Comparison of ENCODE assay signal across 10 cellular contexts in genomic region chr13:108609353-108609752, GRCh38. TPM values are rescaled to one million over a fixed set of nuclear protein-coding genes. Genes with fewer than 3 reads are reported as not detected.
DNase-seq lines count a peak whose midpoint lies in the region; ATAC-seq and TF ChIP-seq lines count a peak whose summit lies in the region.
"Had no signal": no experiment of that assay in that cellular context is flagged by ENCODE, and none has a peak within 500 bp of the region (broad histone marks: within the 10 kb centered on the region; RNA-seq: fewer than 3 reads in every experiment).

No MANE protein-coding gene starts in this region.

- H3K79me2 ChIP-seq in DND-41 (ENCODE audit: insufficient read depth, low read length), result no peaks in the 10 kb centered on the region

- TF ChIP-seq EP300 in Ishikawa (IDR thresholded peaks at IDR 0.05; ENCODE audit: borderline replicate concordance), result no peak

- H3K4me1 ChIP-seq in DND-41 (ENCODE audit: insufficient read depth, low read length) (no peaks in the 10 kb centered on the region), liver (ENCODE audit: control insufficient read depth in 4 of 4, insufficient read depth in 4 of 4, low read length in 3 of 4) (no peaks in the 10 kb centered on the region), colonic mucosa (no peaks in the 10 kb centered on the region)
- H3K4me1 ChIP-seq: upper lobe of left lung had no signal

- H3K27ac ChIP-seq in DND-41 (ENCODE audit: low read length), result no peak overlapping the region
- H3K27ac ChIP-seq in liver (ENCODE audit: low read depth in 1 of 2, low read length in 2 of 2), result no peak overlapping the region
- H3K27ac ChIP-seq in colonic mucosa, result no peak overlapping the region
- H3K27ac ChIP-seq: upper lobe of left lung had no signal

- ATAC-seq in DND-41 (ENCODE audit: insufficient read depth, low read depth) (no peak), GM19467 (IDR thresholded peaks at IDR 0.05; ENCODE audit: unreplicated experiment) (no peak)

- DNase-seq in DND-41, result no peak
- peak; percentile 42 for DNase-seq in astrocyte of the hippocampus (ENCODE audit: low read depth, low spot score)
- DNase-seq in colonic mucosa, result no peak
- no peak for DNase-seq in NCI-H2029 (lab: John Stamatoyannopoulos, UW)
- DNase-seq in OCI-M2 (lab: John Stamatoyannopoulos, UW; ENCODE audit: unreplicated experiment), result no peak
- DNase-seq: activated CD4-positive, alpha-beta T cell treated with anti-CD3 and anti-CD28 coated beads for 4 hours; upper lobe of left lung had no signal

- intact Hi-C loops in colonic mucosa (cut with DNase I), result loop anchor here (5.0 kb wide), 1 partner anchor 283 kb away; no protein-coding TSS in a partner anchor

- no peak overlapping the region for H3K4me2 ChIP-seq in DND-41 (ENCODE audit: insufficient read depth, low read length)

- no peaks in the 10 kb centered on the region for H3K36me3 ChIP-seq in DND-41 (ENCODE audit: insufficient read depth, low read length)
- no peaks in the 10 kb centered on the region for H3K36me3 ChIP-seq in liver (ENCODE audit: control insufficient read depth in 4 of 4, insufficient read depth in 3 of 4, low read depth in 1 of 4, low read length in 3 of 4)
- no peaks in the 10 kb centered on the region for H3K36me3 ChIP-seq in colonic mucosa
- H3K36me3 ChIP-seq: upper lobe of left lung had no signal

- H3K27me3 ChIP-seq in DND-41 (ENCODE audit: insufficient read depth, low read length, poor library complexity), result peaks cover 3% of the 10 kb centered on the region
- no peaks in the 10 kb centered on the region for H3K27me3 ChIP-seq in liver (ENCODE audit: control insufficient read depth in 4 of 4, insufficient read depth in 4 of 4, low read length in 3 of 4)
- no peaks in the 10 kb centered on the region for H3K27me3 ChIP-seq in colonic mucosa
- H3K27me3 ChIP-seq: upper lobe of left lung had no signal

- H3K4me3 ChIP-seq in DND-41 (ENCODE audit: low read depth in 1 of 2, low read length in 2 of 2), result no peak overlapping the region
- H3K4me3 ChIP-seq in liver (ENCODE audit: low read depth in 1 of 3, low read length in 3 of 3), result no peak overlapping the region
- no peak overlapping the region for H3K4me3 ChIP-seq in colonic mucosa
- H3K4me3 ChIP-seq: upper lobe of left lung had no signal

- H3K9me3 ChIP-seq in DND-41 (ENCODE audit: insufficient read depth, low read length, severe bottlenecking), result peaks cover 12% of the 10 kb centered on the region
- peaks cover 0 to 11% (median 5%) of the 10 kb centered on the region in 4 donors for H3K9me3 ChIP-seq in liver (ENCODE audit: control insufficient read depth in 4 of 4, low read length in 3 of 4)
- H3K9me3 ChIP-seq in colonic mucosa, result no peaks in the 10 kb centered on the region

- WGBS in liver, result 73% methylated on average over 7 of the region's 7 CpGs

- H4K20me1 ChIP-seq in DND-41 (ENCODE audit: insufficient read depth, low read length), result no peaks in the 10 kb centered on the region

- peak; percentile 50 for TF ChIP-seq CTCF in DND-41 (IDR thresholded peaks at IDR 0.05; ENCODE audit: borderline replicate concordance, extremely low read depth, low read length, poor library complexity, severe bottlenecking)
- peak; percentile 38 for TF ChIP-seq CTCF in liver (IDR thresholded peaks at IDR 0.05; ENCODE audit: low read depth, low read length, missing input control)
- TF ChIP-seq CTCF in colonic mucosa (IDR thresholded peaks at IDR 0.05), result no peak

- H2AFZ ChIP-seq in DND-41 (ENCODE audit: low read depth, low read length), result no peak overlapping the region

- no peak overlapping the region for H3K9ac ChIP-seq in DND-41 (ENCODE audit: low read depth, low read length)
- H3K9ac ChIP-seq in liver (ENCODE audit: low read depth in 1 of 2, low read length in 2 of 2), result no peak overlapping the region
- no peak overlapping the region for H3K9ac ChIP-seq in colonic mucosa (ENCODE audit: low read depth in 2 of 2, low read length in 2 of 2)

- TF ChIP-seq RAD21 in Ishikawa (IDR thresholded peaks at IDR 0.05; ENCODE audit: low read depth) (peak; percentile 32; the same call in 1 of the 2 replicates), liver (IDR thresholded peaks at IDR 0.05) (peak; percentile 57 to 65)

TF ChIP-seq in Ishikawa, 13 proteins besides CTCF, POLR2A, EP300 and RAD21 (continues in another document):
- TF ChIP-seq CEBPB (IDR thresholded peaks at IDR 0.05), result no peak
- no peak for TF ChIP-seq REST (IDR thresholded peaks at IDR 0.05; ENCODE audit: low read depth)
- TF ChIP-seq CREB1 (IDR thresholded peaks at IDR 0.05; ENCODE audit: low read depth), result no peak
- no peak for TF ChIP-seq EGR1 (IDR thresholded peaks at IDR 0.05)
- TF ChIP-seq FOXM1 (IDR thresholded peaks at IDR 0.05; ENCODE audit: borderline replicate concordance, low read depth), result no peak
- no peak for TF ChIP-seq ZBTB7A (IDR thresholded peaks at IDR 0.05; ENCODE audit: low read depth)
- TF ChIP-seq TAF1 (IDR thresholded peaks at IDR 0.05; ENCODE audit: low read depth), result no peak
- no peak for TF ChIP-seq YY1 (IDR thresholded peaks at IDR 0.05; ENCODE audit: low read depth)
- TF ChIP-seq NFIC (IDR thresholded peaks at IDR 0.05), result no peak
- no peak for TF ChIP-seq TEAD4 (IDR thresholded peaks at IDR 0.05)
- no peak for TF ChIP-seq TCF12 (IDR thresholded peaks at IDR 0.05; ENCODE audit: low read depth)

TF ChIP-seq in liver, 16 proteins besides CTCF, POLR2A, EP300 and RAD21:
- TF ChIP-seq JUND (IDR thresholded peaks at IDR 0.05) (no peak), HNF4G (IDR thresholded peaks at IDR 0.05) (no peak), GABPA (IDR thresholded peaks at IDR 0.05 in 1 of 2, conservative IDR thresholded peaks at IDR 0.05 in 1 of 2) (no peak), EGR1 (IDR thresholded peaks at IDR 0.05; ENCODE audit: low read depth in 2 of 2) (no peak), ZBTB33 (IDR thresholded peaks at IDR 0.05) (no peak), SP1 (IDR thresholded peaks at IDR 0.05) (no peak), YY1 (IDR thresholded peaks at IDR 0.05) (no peak), HNF4A (conservative IDR thresholded peaks at IDR 0.05) (no peak), REST (IDR thresholded peaks at IDR 0.05) (no peak), FOXA2 (IDR thresholded peaks at IDR 0.05) (no peak), NR2F2 (IDR thresholded peaks at IDR 0.05) (no peak), RXRA (IDR thresholded peaks at IDR 0.05) (no peak), FOXA1 (IDR thresholded peaks at IDR 0.05) (no peak)
- TF ChIP-seq, protein P1, sequence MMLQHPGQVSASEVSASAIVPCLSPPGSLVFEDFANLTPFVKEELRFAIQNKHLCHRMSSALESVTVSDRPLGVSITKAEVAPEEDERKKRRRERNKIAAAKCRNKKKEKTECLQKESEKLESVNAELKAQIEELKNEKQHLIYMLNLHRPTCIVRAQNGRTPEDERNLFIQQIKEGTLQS (IDR thresholded peaks at IDR 0.05), result no peak
- TF ChIP-seq, protein P2, sequence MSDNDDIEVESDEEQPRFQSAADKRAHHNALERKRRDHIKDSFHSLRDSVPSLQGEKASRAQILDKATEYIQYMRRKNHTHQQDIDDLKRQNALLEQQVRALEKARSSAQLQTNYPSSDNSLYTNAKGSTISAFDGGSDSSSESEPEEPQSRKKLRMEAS (IDR thresholded peaks at IDR 0.05), result no peak
TF ChIP-seq in liver: peak in this region for 0.

RNA-seq across cellular contexts. Expression of gene MYO16, which starts 20.1 kb away (rescaled TPM):
- total RNA-seq in liver (1 to 10 TPM in 1 of 2 donors, under 1 TPM in 1; 0.70 to 1.1 TPM), colonic mucosa (under 1 TPM in 1 of 2 donors, not detected in 1; 0.05 TPM)
- polyA plus RNA-seq in liver, result under 1 TPM; 0.37 to 0.67 TPM
